In genomic region chr13:83935566-83935965, GRCh38 we compare ENCODE assay signal across 31 cellular contexts.
"Had no signal": no experiment of that assay in that cellular context is flagged by ENCODE, and none has a peak within 500 bp of the region (broad histone marks: within the 10 kb centered on the region; RNA-seq: fewer than 3 reads in every experiment).

No MANE protein-coding gene starts in this region.

- DNase-seq: activated CD4-positive, alpha-beta memory T cell treated with anti-CD3 and anti-CD28 coated beads, Interleukin-2, amount 10 ng/mL, durations not matched to agents 7 days and 5 days; activated CD4-positive, alpha-beta T cell treated with anti-CD3 and anti-CD28 coated beads for 1 hour; activated CD4-positive, alpha-beta T cell treated with anti-CD3 and anti-CD28 coated beads for 48 hours; activated CD4-positive, CD25-positive, alpha-beta regulatory T cell; activated CD8-positive, alpha-beta memory T cell treated with anti-CD3 and anti-CD28 coated beads for 24 hours; activated CD8-positive, alpha-beta memory T cell treated with anti-CD3 and anti-CD28 coated beads, Interleukin-2, amount 10 ng/mL, durations not matched to agents 7 days and 5 days; activated CD8-positive, alpha-beta memory T cell treated with anti-CD3 and anti-CD28 coated beads, Interleukin-2, amount 50 U/mL, for 48 hours; activated effector memory CD4-positive, alpha-beta T cell treated with Interleukin-2 at 50 U/mL for 16 hours; activated naive CD4-positive, alpha-beta T cell treated with anti-CD3 and anti-CD28 coated beads, Interleukin-2, amount 10 ng/mL, durations not matched to agents 7 days and 5 days; activated naive CD8-positive, alpha-beta T cell treated with anti-CD3 and anti-CD28 coated beads, Interleukin-2, amount 50 U/mL, for 24 hours; activated T-cell treated with anti-CD3 and anti-CD28 coated beads, Interleukin-2, amount 50 U/mL, for 48 hours; anterior cingulate cortex; Karpas-422; KBM-7; MG63; NCI-H1048; NCI-H1417; NCI-H146; NCI-H187; NCI-H2029 treated with DMSO at 0.1 percent for 48 hours; NCI-H2107; NCI-H526; NCI-H748 treated with DMSO at 0.1 percent for 48 hours; NK-92 treated with Interleukin-12 subunit alpha and Interleukin-12 subunit beta, amount 100 ng/mL, for 24 hours; PC-9; SIG-M5; T-cell; T-helper 2 cell; T-helper 9 cell; WERI-Rb-1 had no signal

- H3K4me3 ChIP-seq: cardiac muscle cell, MG63, PC-9 had no signal
